In the genomic region with DNA sequence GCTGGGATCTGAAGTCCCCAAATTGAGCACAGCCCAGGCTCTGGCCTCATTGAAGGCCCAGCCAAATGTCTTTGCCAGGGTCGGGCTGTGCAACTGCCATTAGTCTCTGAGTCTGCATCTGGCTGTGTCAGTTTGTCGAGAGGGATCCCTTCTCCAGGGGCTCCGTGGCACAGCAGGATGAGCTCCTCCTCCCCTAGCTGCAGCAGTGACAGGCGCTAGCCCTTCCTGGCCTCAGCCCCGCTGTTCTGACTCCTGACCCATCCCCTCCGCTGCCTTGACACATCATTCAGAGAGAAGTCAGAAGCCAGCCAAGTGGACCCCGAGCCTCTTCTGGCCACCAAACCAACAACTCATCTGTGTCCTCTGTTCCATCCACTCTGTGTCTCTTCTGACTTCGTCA, we compare ENCODE assay signal across 22 cellular contexts.
DNase-seq lines count a peak whose midpoint lies in the region; ATAC-seq and TF ChIP-seq lines count a peak whose summit lies in the region.
"Had no signal": no experiment of that assay in that cellular context is flagged by ENCODE, and none has a peak within 500 bp of the region (broad histone marks: within the 10 kb centered on the region; RNA-seq: fewer than 3 reads in every experiment).

No MANE protein-coding gene starts in this region.

- H3K4me2 ChIP-seq in osteoblast (ENCODE audit: insufficient read depth, low read length) = no peak overlapping the region
- H3K4me2 ChIP-seq: BLaER1 had no signal

- H3K27me3 ChIP-seq in left ventricle myocardium inferior (ENCODE audit: low read depth) (no peaks in the 10 kb centered on the region), osteoblast (ENCODE audit: insufficient read depth, low read length) (no peaks in the 10 kb centered on the region)
- H3K27me3 ChIP-seq: BLaER1 had no signal

- intact Hi-C loops in cardiac septum (cut with DNase I) (no loop called here), left ventricle myocardium inferior (cut with micrococcal nuclease) (no loop called here)

- H3K4me3 ChIP-seq in left ventricle myocardium inferior (no peak overlapping the region), osteoblast (ENCODE audit: insufficient read depth, low read length) (no peak overlapping the region)
- H3K4me3 ChIP-seq: BLaER1, GM12878, HAP-1 had no signal

- no peak overlapping the region for H2AFZ ChIP-seq in osteoblast (ENCODE audit: low read length)

- DNase-seq in cardiac septum (ENCODE audit: low spot score) (peak; percentile 66), left ventricle myocardium inferior (no peak), mesenteric fat pad (ENCODE audit: low spot score) (peak; percentile 86), osteoblast (ENCODE audit: insufficient read length, low spot score, missing footprints) (peak; percentile 48), DMS53 treated with DMSO at 0.1 percent for 48 hours (lab: John Stamatoyannopoulos, UW; ENCODE audit: unreplicated experiment) (no peak), HUDEP-2 (lab: John Stamatoyannopoulos, UW; ENCODE audit: unreplicated experiment in 76 of 76) (no peak)
- DNase-seq in activated effector memory CD4-positive, alpha-beta T cell treated with Interleukin-2 at 50 U/mL for 16 hours = no peak
- DNase-seq: Caco-2; CD4-positive, CD25-positive, alpha-beta regulatory T cell; CD8-positive, alpha-beta T cell; DMS153; DMS79; EL; GDM1; GOT3; HFFc6 had no signal

- no peaks in the 10 kb centered on the region for H4K20me1 ChIP-seq in osteoblast (ENCODE audit: insufficient read depth, low read length)
- H4K20me1 ChIP-seq: BLaER1 had no signal

- H3K4me1 ChIP-seq in left ventricle myocardium inferior = peaks cover 27% of the 10 kb centered on the region
- no peaks in the 10 kb centered on the region for H3K4me1 ChIP-seq in osteoblast (ENCODE audit: insufficient read depth, low read length)
- H3K4me1 ChIP-seq: BLaER1, Caco-2, HAP-1 had no signal

- H3K9me3 ChIP-seq in left ventricle myocardium inferior (replicated peaks) (no peaks in the 10 kb centered on the region), osteoblast (ENCODE audit: low read depth, low read length) (no peaks in the 10 kb centered on the region)
- H3K9me3 ChIP-seq: Caco-2, HAP-1 had no signal

- no peaks in the 10 kb centered on the region for H3K79me2 ChIP-seq in osteoblast (ENCODE audit: insufficient read depth, low read length)

- ATAC-seq in HG02973 (IDR thresholded peaks at IDR 0.05; ENCODE audit: unreplicated experiment) = no peak
- ATAC-seq: CD8-positive, alpha-beta T cell; GM12878 had no signal

- no peak overlapping the region for H3K27ac ChIP-seq in left ventricle myocardium inferior (replicated peaks)
- no peak overlapping the region for H3K27ac ChIP-seq in osteoblast (ENCODE audit: low read depth, low read length)
- H3K27ac ChIP-seq: 22Rv1, BLaER1, C4-2B had no signal

- TF ChIP-seq CTCF in left ventricle myocardium inferior (IDR thresholded peaks at IDR 0.05; ENCODE audit: borderline replicate concordance) (no peak), osteoblast (IDR thresholded peaks at IDR 0.05; ENCODE audit: extremely low read depth, low read depth, low read length) (no peak)

- peaks cover 19% of the 10 kb centered on the region for H3K36me3 ChIP-seq in left ventricle myocardium inferior
- no peaks in the 10 kb centered on the region for H3K36me3 ChIP-seq in osteoblast (ENCODE audit: insufficient read depth, low read length)
- H3K36me3 ChIP-seq: HAP-1 had no signal

Comparison
In these comparisons a context has a peak if more than half of its experiments do, and no peak if none do; other contexts are left out.
1. DNase-seq: peak in cardiac septum (single experiment), mesenteric fat pad (single experiment) and osteoblast (single experiment); none in left ventricle myocardium inferior (single experiment), DMS53 treated with DMSO at 0.1 percent for 48 hours (single experiment), activated effector memory CD4-positive, alpha-beta T cell treated with Interleukin-2 at 50 U/mL for 16 hours (single experiment) and HUDEP-2 (0 of 76).